1 cellular context compared by ENCODE assay signal in genomic region chr1:153638261-153638660, GRCh38.
TF ChIP-seq lines count a peak whose summit lies in the region.

No MANE protein-coding gene starts in this region.

TF ChIP-seq in H1, 55 proteins besides CTCF, POLR2A, EP300 and RAD21:
- TF ChIP-seq HDAC6 (IDR thresholded peaks at IDR 0.05; ENCODE audit: low read depth, low read length) (no peak), KDM5A (IDR thresholded peaks at IDR 0.05; ENCODE audit: low read length) (no peak), KDM1A (IDR thresholded peaks at IDR 0.05; ENCODE audit: borderline replicate concordance, low read length) (no peak), EGR1 (IDR thresholded peaks at IDR 0.05; ENCODE audit: borderline replicate concordance, low read depth, low read length) (no peak), CEBPB (IDR thresholded peaks at IDR 0.05; ENCODE audit: low read depth, low read length) (no peak), RFX5 (IDR thresholded peaks at IDR 0.05; ENCODE audit: borderline replicate concordance, low read depth, low read length) (no peak), SP1 (IDR thresholded peaks at IDR 0.05; ENCODE audit: low read depth, low read length) (no peak), CHD7 (IDR thresholded peaks at IDR 0.05; ENCODE audit: insufficient replicate concordance, low read length) (no peak), CREB1 (IDR thresholded peaks at IDR 0.05) (no peak)
